18 cellular contexts compared by ENCODE assay signal in the genomic region with DNA sequence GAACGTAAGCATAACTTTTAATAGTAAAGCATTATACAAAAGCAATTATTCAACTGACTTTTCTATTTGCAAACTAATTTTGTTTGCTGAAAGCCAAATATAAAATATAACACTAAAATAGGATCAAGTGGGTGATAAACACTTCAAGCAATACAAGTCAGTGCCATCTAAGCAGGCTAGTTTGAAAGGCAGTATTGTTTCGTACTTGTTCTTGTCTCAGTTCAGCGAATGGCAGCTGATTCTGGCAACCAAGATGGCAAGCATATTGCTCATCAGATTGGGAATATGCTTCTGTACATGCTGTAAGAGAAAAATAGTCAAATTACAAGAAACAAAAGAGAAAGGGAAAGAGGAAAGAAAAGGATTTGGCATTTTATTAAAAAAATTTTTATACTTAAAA. TPM values are rescaled to one million over a fixed set of nuclear protein-coding genes. Genes with fewer than 3 reads are reported as not detected.
DNase-seq lines count a peak whose midpoint lies in the region; ATAC-seq and TF ChIP-seq lines count a peak whose summit lies in the region.
"Had no signal": no experiment of that assay in that cellular context is flagged by ENCODE, and none has a peak within 500 bp of the region (broad histone marks: within the 10 kb centered on the region; RNA-seq: fewer than 3 reads in every experiment).

No MANE protein-coding gene starts in this region.

- H3K36me3 Mint-ChIP-seq in activated T-cell treated with anti-CD3 and anti-CD28 coated beads, Interleukin-2, amount 50 U/mL, for 72 hours (ENCODE audit: insufficient read depth in 2 of 2): peaks cover 0 to 20% of the 10 kb centered on the region in 2 donors
- peaks cover 13% of the 10 kb centered on the region for H3K36me3 Mint-ChIP-seq in progenitor cell of endocrine pancreas (ENCODE audit: insufficient read depth)

- no peaks in the 10 kb centered on the region for H3K9me3 Mint-ChIP-seq in activated T-cell treated with anti-CD3 and anti-CD28 coated beads, Interleukin-2, amount 50 U/mL, for 72 hours
- H3K9me3 Mint-ChIP-seq in progenitor cell of endocrine pancreas (ENCODE audit: low read depth): no peaks in the 10 kb centered on the region

- intact Hi-C loops in left cardiac atrium (cut with DNase I): no loop called here

- ATAC-seq in activated T-cell treated with anti-CD3 and anti-CD28 coated beads, Interleukin-2, amount 50 U/mL, for 72 hours (replicated peaks in 1 of 2): no peak
- ATAC-seq in left cardiac atrium: no peak
- ATAC-seq: A549 had no signal

- H3K27ac ChIP-seq in angular gyrus (ENCODE audit: low read depth, low read length): peak overlapping the region; percentile 82
- peak overlapping the region; percentile 64 for H3K27ac ChIP-seq in layer of hippocampus (ENCODE audit: low read depth, low read length)
- H3K27ac ChIP-seq: A549, C4-2B had no signal

- peak overlapping the region; percentile 31 for H3K27ac Mint-ChIP-seq in activated T-cell treated with anti-CD3 and anti-CD28 coated beads, Interleukin-2, amount 50 U/mL, for 72 hours
- H3K27ac Mint-ChIP-seq in progenitor cell of endocrine pancreas: no peak overlapping the region

- DNase-seq in activated T-cell treated with anti-CD3 and anti-CD28 coated beads, Interleukin-2, amount 50 U/mL, for 72 hours: no peak
- no peak for DNase-seq in activated T-cell treated with anti-CD3 and anti-CD28 coated beads, Interleukin-2, amount 50 U/mL, for 1 hour
- no peak for DNase-seq in stimulated activated CD4-positive, alpha-beta T cell treated with anti-CD3 and anti-CD28 coated beads, Interleukin-12 subunit alpha, Interleukin-12 subunit beta, amount 100 ng/mL, for 4 hours
- DNase-seq in progenitor cell of endocrine pancreas (ENCODE audit: low spot score, unreplicated experiment): no peak
- no peak for DNase-seq in left cardiac atrium
- DNase-seq: Caco-2, DMS153, NCI-H1048, NCI-H1436 treated with DMSO at 0.1 percent for 48 hours, NCI-H2029 treated with DMSO at 0.1 percent for 48 hours, NCI-H2171 treated with DMSO at 0.1 percent for 48 hours, NCI-H446 treated with DMSO at 0.1 percent for 48 hours, RPMI8226 had no signal

- no peaks in the 10 kb centered on the region for H3K27me3 Mint-ChIP-seq in activated T-cell treated with anti-CD3 and anti-CD28 coated beads, Interleukin-2, amount 50 U/mL, for 72 hours (ENCODE audit: low read depth)
- no peaks in the 10 kb centered on the region for H3K27me3 Mint-ChIP-seq in progenitor cell of endocrine pancreas

- TF ChIP-seq CTCF in progenitor cell of endocrine pancreas (IDR thresholded peaks at IDR 0.05; ENCODE audit: unreplicated experiment): no peak

- no peak overlapping the region for H3K4me3 Mint-ChIP-seq in activated T-cell treated with anti-CD3 and anti-CD28 coated beads, Interleukin-2, amount 50 U/mL, for 72 hours
- no peak overlapping the region for H3K4me3 Mint-ChIP-seq in progenitor cell of endocrine pancreas (ENCODE audit: low read depth)

- H3K27me3 ChIP-seq in layer of hippocampus (ENCODE audit: control insufficient read depth, insufficient read depth, low read length): no peaks in the 10 kb centered on the region

- peaks cover 22% of the 10 kb centered on the region for H3K4me1 Mint-ChIP-seq in activated T-cell treated with anti-CD3 and anti-CD28 coated beads, Interleukin-2, amount 50 U/mL, for 72 hours (ENCODE audit: low read depth)
- H3K4me1 Mint-ChIP-seq in progenitor cell of endocrine pancreas (ENCODE audit: low read depth): peaks cover 7% of the 10 kb centered on the region

RNA-seq across cellular contexts. Expression of gene TMEM59, which starts 7.5 kb away (rescaled TPM):
- 100 to 1,000 TPM; 148 to 179 TPM for total RNA-seq in activated T-cell treated with anti-CD3 and anti-CD28 coated beads, Interleukin-2, amount 50 U/mL, for 72 hours
- 196 and 205 TPM in 2 replicates for total RNA-seq in progenitor cell of endocrine pancreas
- 100 to 1,000 TPM; 324 to 335 TPM for total RNA-seq in left cardiac atrium

RNA-seq across cellular contexts. Expression of gene TCEANC2, which starts 7.9 kb away (rescaled TPM):
- total RNA-seq in activated T-cell treated with anti-CD3 and anti-CD28 coated beads, Interleukin-2, amount 50 U/mL, for 72 hours: 10 to 100 TPM; 13.8 to 17.0 TPM
- total RNA-seq in progenitor cell of endocrine pancreas (6.5 and 6.7 TPM in 2 replicates), left cardiac atrium (1 to 10 TPM; 2.6 to 5.3 TPM)

RNA-seq across cellular contexts. Expression of gene LDLRAD1, which starts 27.5 kb away (rescaled TPM):
- not detected for total RNA-seq in activated T-cell treated with anti-CD3 and anti-CD28 coated beads, Interleukin-2, amount 50 U/mL, for 72 hours
- total RNA-seq in progenitor cell of endocrine pancreas: 0.20 and 0.84 TPM in 2 replicates
- total RNA-seq in left cardiac atrium: not detected
- total RNA-seq: Caco-2, MCF 10A had no signal
